ENCODE assay signal across 8 cellular contexts in the genomic region with DNA sequence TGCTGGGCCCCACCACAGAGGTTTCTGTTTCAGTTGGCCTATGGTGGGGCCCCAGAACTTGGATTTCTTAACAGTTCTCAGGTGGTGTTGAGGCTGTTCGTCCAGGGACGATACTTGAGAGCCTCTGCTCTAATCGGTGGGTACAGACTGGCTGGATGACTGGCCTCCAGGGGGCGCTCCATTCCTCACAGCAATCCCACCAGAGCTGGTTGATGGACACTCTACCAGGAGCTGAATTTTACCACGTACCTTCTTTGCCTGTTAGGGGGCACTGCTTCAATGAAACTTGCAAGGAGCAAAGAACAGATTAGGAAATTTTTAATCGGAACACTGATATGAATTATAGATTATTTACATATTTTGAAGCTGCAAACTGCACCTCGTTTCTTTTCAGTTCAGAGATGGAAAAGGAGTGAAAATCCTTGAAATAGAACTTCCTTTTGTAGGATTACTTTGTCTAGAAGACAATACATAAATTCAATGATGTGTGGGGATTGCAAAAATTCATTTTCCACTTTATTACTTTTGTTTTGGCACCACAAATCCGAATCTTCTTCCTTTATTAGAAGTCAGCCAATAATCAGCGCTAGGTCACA. TPM values are rescaled to one million over a fixed set of nuclear protein-coding genes. Genes with fewer than 3 reads are reported as not detected.
DNase-seq lines count a peak whose midpoint lies in the region; ATAC-seq lines count a peak whose summit lies in the region.

No MANE protein-coding gene starts in this region.

- no peaks in the 10 kb centered on the region for H3K36me3 Mint-ChIP-seq in activated naive CD4-positive, alpha-beta T cell treated with anti-CD3 and anti-CD28 coated beads for 36 hours (ENCODE audit: low read depth)

- peak; percentile 100 for ATAC-seq in GM21786 (IDR thresholded peaks at IDR 0.05; ENCODE audit: unreplicated experiment)
- peak; percentile 99 for ATAC-seq in Right ventricle myocardium inferior

- H3K4me1 Mint-ChIP-seq in activated naive CD4-positive, alpha-beta T cell treated with anti-CD3 and anti-CD28 coated beads for 36 hours (ENCODE audit: low read depth) = peaks cover 6% of the 10 kb centered on the region

- H3K4me3 Mint-ChIP-seq in activated naive CD4-positive, alpha-beta T cell treated with anti-CD3 and anti-CD28 coated beads for 36 hours = no peak overlapping the region

- in situ Hi-C loops in KBM-7 (cut with MboI; ENCODE audit: low pct_unique_long_range_greater_than_20kb, low sequenced_read_pairs) = no loop called here

- intact Hi-C loops in activated naive CD4-positive, alpha-beta T cell treated with anti-CD3 and anti-CD28 coated beads for 36 hours (cut with micrococcal nuclease) = loop anchor here (1.0 to 5.0 kb wide), 8 partner anchors 46 to 354 kb away; a partner anchor contains a TSS
- intact Hi-C loops in Right ventricle myocardium inferior (cut with DNase I) (loop anchor here (2.0 to 5.0 kb wide), 4 partner anchors 46 to 262 kb away; a partner anchor contains a TSS), posterior cingulate gyrus (cut with DNase I) (loop anchor here (1.0 to 5.0 kb wide), 2 partner anchors 46 to 97 kb away; a partner anchor contains a TSS)

- CTCF ChIA-PET in activated naive CD4-positive, alpha-beta T cell treated with anti-CD3 and anti-CD28 coated beads for 36 hours (lab: Charles Lee) = interaction anchor here (0.6 to 4.1 kb wide), 51 partner anchors 8 to 1145 kb away, joined by 3 to 125 read pairs (median 5); a partner anchor contains a TSS

- no peak overlapping the region for H3K27ac Mint-ChIP-seq in activated naive CD4-positive, alpha-beta T cell treated with anti-CD3 and anti-CD28 coated beads for 36 hours

- DNase-seq in GDM1 (lab: John Stamatoyannopoulos, UW) = peak; percentile 55
- peak; percentile 94 for DNase-seq in KBM-7
- DNase-seq in SK-N-DZ (ENCODE audit: low spot score) = peak; percentile 62
- DNase-seq in activated naive CD4-positive, alpha-beta T cell treated with anti-CD3 and anti-CD28 coated beads for 36 hours = peak; percentile 96
- DNase-seq in Right ventricle myocardium inferior (ENCODE audit: missing footprints) = peak; percentile 92
- DNase-seq in posterior cingulate gyrus = peak; percentile 66 to 94 (median 83)
- DNase-seq in ureter (ENCODE audit: low spot score) = peak; percentile 85

- peaks cover 12% of the 10 kb centered on the region for H3K27me3 Mint-ChIP-seq in activated naive CD4-positive, alpha-beta T cell treated with anti-CD3 and anti-CD28 coated beads for 36 hours (ENCODE audit: low read depth)

- no peaks in the 10 kb centered on the region for H3K9me3 Mint-ChIP-seq in activated naive CD4-positive, alpha-beta T cell treated with anti-CD3 and anti-CD28 coated beads for 36 hours

RNA-seq across cellular contexts. Expression of a gene that starts 44.8 kb away (rescaled TPM):
- polyA plus RNA-seq in SK-N-DZ (2014; cell fraction: cytosol; rRNA removed) = 39.5 and 40.5 TPM in 2 replicates
- polyA plus RNA-seq in SK-N-DZ (2014; cell fraction: nucleus; rRNA removed) = 31.6 and 35.5 TPM in 2 replicates
- 10 to 100 TPM; 30.6 to 32.2 TPM for total RNA-seq in activated naive CD4-positive, alpha-beta T cell treated with anti-CD3 and anti-CD28 coated beads for 36 hours
- total RNA-seq in Right ventricle myocardium inferior = 27.0 TPM
- total RNA-seq in ureter = 29.4 TPM

Comparison
In these comparisons a context has a peak if more than half of its experiments do, and no peak if none do; other contexts are left out.
1. Peak in every context shown above with its lines: DNase-seq and ATAC-seq.